ENCODE assay signal across 2 cellular contexts in the genomic region with DNA sequence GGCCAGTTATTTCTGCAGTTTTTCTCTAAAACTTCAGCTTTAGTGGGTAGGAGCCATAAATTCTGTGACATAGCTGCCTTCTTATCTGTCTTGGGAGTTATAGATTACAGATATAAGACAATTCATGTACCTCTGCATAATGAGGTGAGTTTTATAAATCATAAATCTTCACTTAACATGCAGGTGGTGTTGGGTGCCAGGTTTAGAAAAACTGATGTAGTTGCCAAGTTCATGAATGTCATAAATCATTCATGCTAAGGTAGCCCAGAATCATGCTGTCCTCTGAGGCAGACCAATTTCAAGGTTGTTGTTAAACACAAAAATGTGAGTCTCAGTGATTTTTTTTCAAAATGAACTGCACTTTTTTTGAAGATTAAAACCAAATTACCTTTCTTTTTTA.
TF ChIP-seq lines count a peak whose summit lies in the region.

No MANE protein-coding gene starts in this region.

TF ChIP-seq in HEK293T, 16 proteins besides CTCF, POLR2A, EP300 and RAD21 (continued from another document):
- TF ChIP-seq, protein P1, sequence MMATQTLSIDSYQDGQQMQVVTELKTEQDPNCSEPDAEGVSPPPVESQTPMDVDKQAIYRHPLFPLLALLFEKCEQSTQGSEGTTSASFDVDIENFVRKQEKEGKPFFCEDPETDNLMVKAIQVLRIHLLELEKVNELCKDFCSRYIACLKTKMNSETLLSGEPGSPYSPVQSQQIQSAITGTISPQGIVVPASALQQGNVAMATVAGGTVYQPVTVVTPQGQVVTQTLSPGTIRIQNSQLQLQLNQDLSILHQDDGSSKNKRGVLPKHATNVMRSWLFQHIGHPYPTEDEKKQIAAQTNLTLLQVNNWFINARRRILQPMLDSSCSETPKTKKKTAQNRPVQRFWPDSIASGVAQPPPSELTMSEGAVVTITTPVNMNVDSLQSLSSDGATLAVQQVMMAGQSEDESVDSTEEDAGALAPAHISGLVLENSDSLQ (IDR thresholded peaks at IDR 0.05) = peak; percentile 37; the same call in 1 of the 2 replicates
- no peak for TF ChIP-seq FOXM1 (IDR thresholded peaks at IDR 0.05; ENCODE audit: borderline replicate concordance)

TF ChIP-seq in K562, 482 proteins besides CTCF, POLR2A, EP300 and RAD21 (continued from another document):
- TF ChIP-seq, protein P2, sequence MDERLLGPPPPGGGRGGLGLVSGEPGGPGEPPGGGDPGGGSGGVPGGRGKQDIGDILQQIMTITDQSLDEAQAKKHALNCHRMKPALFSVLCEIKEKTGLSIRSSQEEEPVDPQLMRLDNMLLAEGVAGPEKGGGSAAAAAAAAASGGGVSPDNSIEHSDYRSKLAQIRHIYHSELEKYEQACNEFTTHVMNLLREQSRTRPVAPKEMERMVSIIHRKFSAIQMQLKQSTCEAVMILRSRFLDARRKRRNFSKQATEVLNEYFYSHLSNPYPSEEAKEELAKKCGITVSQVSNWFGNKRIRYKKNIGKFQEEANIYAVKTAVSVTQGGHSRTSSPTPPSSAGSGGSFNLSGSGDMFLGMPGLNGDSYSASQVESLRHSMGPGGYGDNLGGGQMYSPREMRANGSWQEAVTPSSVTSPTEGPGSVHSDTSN (CRISPR knock-in tag; IDR thresholded peaks at IDR 0.05; ENCODE audit: low read depth) = no peak
- TF ChIP-seq, protein P2 (tag; conservative IDR thresholded peaks at IDR 0.05; ENCODE audit: low read depth) = peak; percentile 74
- TF ChIP-seq CREBBP (IDR thresholded peaks at IDR 0.05; ENCODE audit: low read depth, low read length) (no peak), ZNF766 (CRISPR knock-in tag; conservative IDR thresholded peaks at IDR 0.05) (no peak), U2AF2 (optimal IDR thresholded peaks at IDR 0.05; ENCODE audit: low read depth, low read length) (no peak), THRAP3 (IDR thresholded peaks at IDR 0.05; ENCODE audit: borderline replicate concordance) (no peak), RHOXF2B (CRISPR knock-in tag; conservative IDR thresholded peaks at IDR 0.05) (no peak), ZNF140 (CRISPR knock-in tag; IDR thresholded peaks at IDR 0.05) (no peak), SP2 (IDR thresholded peaks at IDR 0.05; ENCODE audit: extremely low read depth, low read depth, low read length, poor library complexity, severe bottlenecking) (no peak), TCF3 (CRISPR knock-in tag; IDR thresholded peaks at IDR 0.05) (no peak), NR2F6 (CRISPR knock-in tag; IDR thresholded peaks at IDR 0.05) (no peak), MEIS2 (IDR thresholded peaks at IDR 0.05; ENCODE audit: partially characterized antibody) (peak; percentile 70)
- TF ChIP-seq, protein P3, sequence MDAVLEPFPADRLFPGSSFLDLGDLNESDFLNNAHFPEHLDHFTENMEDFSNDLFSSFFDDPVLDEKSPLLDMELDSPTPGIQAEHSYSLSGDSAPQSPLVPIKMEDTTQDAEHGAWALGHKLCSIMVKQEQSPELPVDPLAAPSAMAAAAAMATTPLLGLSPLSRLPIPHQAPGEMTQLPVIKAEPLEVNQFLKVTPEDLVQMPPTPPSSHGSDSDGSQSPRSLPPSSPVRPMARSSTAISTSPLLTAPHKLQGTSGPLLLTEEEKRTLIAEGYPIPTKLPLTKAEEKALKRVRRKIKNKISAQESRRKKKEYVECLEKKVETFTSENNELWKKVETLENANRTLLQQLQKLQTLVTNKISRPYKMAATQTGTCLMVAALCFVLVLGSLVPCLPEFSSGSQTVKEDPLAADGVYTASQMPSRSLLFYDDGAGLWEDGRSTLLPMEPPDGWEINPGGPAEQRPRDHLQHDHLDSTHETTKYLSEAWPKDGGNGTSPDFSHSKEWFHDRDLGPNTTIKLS (IDR thresholded peaks at IDR 0.05; ENCODE audit: borderline replicate concordance, low read depth) = no peak
TF ChIP-seq in K562: peak in this region for 2.
